19 cellular contexts compared by ENCODE assay signal in the genomic region with DNA sequence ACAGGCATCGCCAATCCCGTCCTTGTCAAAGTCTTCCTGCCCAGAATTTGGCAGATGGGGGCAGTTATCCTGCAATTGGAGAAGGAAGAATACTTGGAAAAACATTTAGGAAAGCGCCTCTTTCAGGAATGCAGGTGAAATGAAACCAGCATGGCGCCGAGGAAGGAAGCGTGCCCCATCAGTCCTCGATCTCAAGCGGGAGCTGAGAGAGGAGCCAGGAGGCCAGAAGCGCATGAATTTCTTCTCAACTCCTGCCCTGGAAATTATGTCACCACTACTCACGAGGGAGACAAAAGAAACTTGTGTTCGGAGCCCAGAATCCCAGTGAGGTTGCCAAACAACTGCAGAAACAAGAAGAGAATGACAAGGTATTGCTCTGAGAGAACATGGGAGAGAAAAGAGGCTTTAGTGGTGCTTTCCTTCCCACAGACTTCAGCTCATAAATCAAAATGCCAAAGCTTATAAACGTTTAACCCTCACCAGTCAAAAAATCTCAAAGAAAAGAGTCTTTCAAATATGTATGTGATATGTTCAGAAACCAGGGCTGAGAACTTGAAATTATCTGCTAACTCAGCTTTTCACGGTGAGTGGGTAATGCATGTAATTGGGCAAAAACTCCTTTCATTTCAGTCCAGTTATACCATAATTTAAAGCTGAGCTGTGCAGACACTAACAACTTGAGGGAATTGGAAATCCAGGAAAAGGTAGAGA. TPM values are rescaled to one million over a fixed set of nuclear protein-coding genes. Genes with fewer than 3 reads are reported as not detected.
DNase-seq lines count a peak whose midpoint lies in the region; ATAC-seq, FAIRE-seq and TF ChIP-seq lines count a peak whose summit lies in the region.
"Had no signal": no experiment of that assay in that cellular context is flagged by ENCODE, and none has a peak within 500 bp of the region (broad histone marks: within the 10 kb centered on the region; RNA-seq: fewer than 3 reads in every experiment).

No MANE protein-coding gene starts in this region.

- H3K4me2 ChIP-seq in K562 (ENCODE audit: insufficient read depth, low read length): no peak overlapping the region

- H3K27me3 ChIP-seq in K562 (ENCODE audit: control insufficient read depth in 2 of 2, insufficient read depth in 2 of 2, low read length in 2 of 2): peaks cover 32 to 84% of the 10 kb centered on the region in 2 experiments
- H3K27me3 ChIP-seq: thyroid gland had no signal

- H3K4me3 ChIP-seq in AG10803 (ENCODE audit: low read length) (no peak overlapping the region), K562 (no peak overlapping the region)
- H3K4me3 ChIP-seq: thyroid gland had no signal

- under 1% methylated on average over 13 of the region's 13 CpGs for WGBS in K562 (ENCODE audit: insufficient coverage, low coverage, missing lambda C conversion rate)

- no peaks in the 10 kb centered on the region for H3K4me1 Mint-ChIP-seq in activated T-cell treated with anti-CD3 and anti-CD28 coated beads, Interleukin-2, amount 50 U/mL, for 4 hours (ENCODE audit: low read depth)
- H3K4me1 Mint-ChIP-seq: activated CD4-positive, alpha-beta memory T cell treated with anti-CD3 and anti-CD28 coated beads, Interleukin-2, amount 10 ng/mL, durations not matched to agents 7 days and 5 days had no signal

- H3K4me1 ChIP-seq in K562 (replicated peaks in 1 of 2; ENCODE audit: control insufficient read depth in 2 of 2, insufficient read depth in 2 of 2, low read length in 2 of 2): peaks cover 0 to 7% of the 10 kb centered on the region in 2 experiments; a peak in 2 of 5 replicates
- H3K4me1 ChIP-seq: thyroid gland had no signal

- H3K27ac ChIP-seq in K562 (ENCODE audit: extremely low read depth, low read depth, low read length): no peak overlapping the region
- H3K27ac ChIP-seq: thyroid gland had no signal

- no peaks in the 10 kb centered on the region for H3K9me1 ChIP-seq in K562 (ENCODE audit: control insufficient read depth, insufficient read depth, low read length)

- no peaks in the 10 kb centered on the region for H3K36me3 ChIP-seq in K562 (ENCODE audit: control insufficient read depth, insufficient read depth, low read length)
- H3K36me3 ChIP-seq: thyroid gland had no signal

- H3K9me3 ChIP-seq in K562 (replicated peaks; ENCODE audit: control insufficient read depth, insufficient read depth, low read depth, low read length): peaks cover 2% of the 10 kb centered on the region
- H3K9me3 ChIP-seq: thyroid gland had no signal

- intact Hi-C loops in K562 (cut with micrococcal nuclease): no loop called here
- intact Hi-C loops in left cardiac atrium (cut with DNase I): no loop called here

- DNase-seq in AG10803 (ENCODE audit: low read depth): peak; percentile 41
- no peak for DNase-seq in K562 (ENCODE audit: extremely low read depth in 1 of 4, low spot score in 3 of 4)
- DNase-seq in left cardiac atrium: peak; percentile 6
- peak; percentile 14 for DNase-seq in omental fat pad (ENCODE audit: low spot score)
- DNase-seq in activated T-cell treated with anti-CD3 and anti-CD28 coated beads, Interleukin-2, amount 50 U/mL, for 4 hours: no peak
- no peak for DNase-seq in NCI-H1105 treated with DMSO at 0.1 percent for 48 hours (lab: John Stamatoyannopoulos, UW)
- DNase-seq: ACHN; activated CD4-positive, alpha-beta memory T cell treated with anti-CD3 and anti-CD28 coated beads, Interleukin-2, amount 10 ng/mL, durations not matched to agents 7 days and 5 days; activated effector memory CD4-positive, alpha-beta T cell treated with Interleukin-2 at 50 U/mL for 16 hours; aorta; effector memory CD8-positive, alpha-beta T cell; HCEC 1CT; NCI-H1092 treated with DMSO at 0.1 percent for 48 hours; stimulated activated CD8-positive, alpha-beta memory T cell treated with anti-CD3 and anti-CD28 coated beads, Interleukin-4, amount 100 ng/mL, for 48 hours; thyroid gland had no signal

- no peak for TF ChIP-seq CTCF in AG10803 (conservative IDR thresholded peaks at IDR 0.05; ENCODE audit: low read length)
- TF ChIP-seq CTCF in K562 (IDR thresholded peaks at IDR 0.05 in 2 of 3, conservative IDR thresholded peaks at IDR 0.05 in 1 of 3; ENCODE audit: insufficient read depth in 2 of 3, low read depth in 1 of 3, low read length in 3 of 3): no peak
- TF ChIP-seq CTCF in omental fat pad (IDR thresholded peaks at IDR 0.05): no peak

- no peaks in the 10 kb centered on the region for H3K79me2 ChIP-seq in K562 (ENCODE audit: control insufficient read depth, insufficient read depth, low read length)

- in situ Hi-C loops in K562 (cut with MboI): no loop called here

- FAIRE-seq in K562 (lab: Jason Lieb, UNC): no peak
- FAIRE-seq: GM12892, islet of Langerhans had no signal

- H3K36me3 Mint-ChIP-seq in activated T-cell treated with anti-CD3 and anti-CD28 coated beads, Interleukin-2, amount 50 U/mL, for 4 hours (ENCODE audit: insufficient read depth): no peaks in the 10 kb centered on the region

- POLR2A ChIA-PET in K562 (lab: Yijun Ruan, JAX): interaction anchor here (0.5 to 0.8 kb wide), 3 partner anchors 17 to 1026 kb away, joined by 3 to 5 read pairs (median 4); no protein-coding TSS in a partner anchor

- no peak overlapping the region for H2AFZ ChIP-seq in K562 (ENCODE audit: low read depth, low read length)

- no peak for TF ChIP-seq EP300 in K562 (IDR thresholded peaks at IDR 0.05; ENCODE audit: low read length)

- no peak overlapping the region for H3K4me3 Mint-ChIP-seq in activated T-cell treated with anti-CD3 and anti-CD28 coated beads, Interleukin-2, amount 50 U/mL, for 4 hours
- H3K4me3 Mint-ChIP-seq: activated CD4-positive, alpha-beta memory T cell treated with anti-CD3 and anti-CD28 coated beads, Interleukin-2, amount 10 ng/mL, durations not matched to agents 7 days and 5 days; effector memory CD8-positive, alpha-beta T cell had no signal

- peaks cover 4% of the 10 kb centered on the region for H3K27me3 Mint-ChIP-seq in activated T-cell treated with anti-CD3 and anti-CD28 coated beads, Interleukin-2, amount 50 U/mL, for 4 hours (ENCODE audit: low read depth)
- H3K27me3 Mint-ChIP-seq: activated CD4-positive, alpha-beta memory T cell treated with anti-CD3 and anti-CD28 coated beads, Interleukin-2, amount 10 ng/mL, durations not matched to agents 7 days and 5 days had no signal

- CTCF ChIA-PET in K562 (lab: Yijun Ruan, JAX; ENCODE audit: low intra/inter-chr PET ratio): no interaction called here

- no peak for TF ChIP-seq POLR2A in K562 (conservative IDR thresholded peaks at IDR 0.05)

- peaks cover 3% of the 10 kb centered on the region; the same call in 1 of the 2 replicates for H4K20me1 ChIP-seq in K562 (replicated peaks; ENCODE audit: control insufficient read depth, insufficient read depth, low read length)

- no peak for TF ChIP-seq RAD21 in K562 (CRISPR knock-in tag; conservative IDR thresholded peaks at IDR 0.05 in 1 of 2, IDR thresholded peaks at IDR 0.05 in 1 of 2)

- H3K9me3 Mint-ChIP-seq in activated T-cell treated with anti-CD3 and anti-CD28 coated beads, Interleukin-2, amount 50 U/mL, for 4 hours: peaks cover 14% of the 10 kb centered on the region

- no peak overlapping the region for H3K9ac ChIP-seq in K562 (ENCODE audit: insufficient read depth in 1 of 2, low read depth in 2 of 2, low read length in 2 of 2)

- BruUV-seq in K562 (replicated peaks; lab: Mats Ljungman, UMichigan): no TSS peak

- ATAC-seq in K562 (no peak), left cardiac atrium (peak in 1 of 2 donors; percentile 29), omental fat pad (ENCODE audit: low FRiP score) (no peak), HG03457 (IDR thresholded peaks at IDR 0.05; ENCODE audit: unreplicated experiment) (no peak), HG02981 (IDR thresholded peaks at IDR 0.05; ENCODE audit: unreplicated experiment) (no peak)
- ATAC-seq in activated T-cell treated with anti-CD3 and anti-CD28 coated beads, Interleukin-2, amount 50 U/mL, for 4 hours: no peak
- ATAC-seq: effector memory CD8-positive, alpha-beta T cell had no signal

TF ChIP-seq in K562, 482 proteins besides CTCF, POLR2A, EP300 and RAD21:
- no peak for TF ChIP-seq KDM1A (IDR thresholded peaks at IDR 0.05)
- TF ChIP-seq MAFK (IDR thresholded peaks at IDR 0.05; ENCODE audit: low read length): 0 out of 2 replicates have a peak, but pooled peaks have one; percentile 9
- TF ChIP-seq PPARD (CRISPR knock-in tag; IDR thresholded peaks at IDR 0.05): no peak
- TF ChIP-seq MAFG (tag; conservative IDR thresholded peaks at IDR 0.05): peak; percentile 79
- peak; percentile 84 for TF ChIP-seq ZNF316 (IDR thresholded peaks at IDR 0.05)
- no peak for TF ChIP-seq PTRF (tag; IDR thresholded peaks at IDR 0.05)
- TF ChIP-seq MAFF (IDR thresholded peaks at IDR 0.05; ENCODE audit: low read length): peak; percentile 48
- TF ChIP-seq C11orf30 (IDR thresholded peaks at IDR 0.05; ENCODE audit: low read depth): peak; percentile 79; the same call in 1 of the 2 replicates

RNA-seq across cellular contexts. Expression of a gene that starts 23.9 kb away (rescaled TPM):
- not detected in 2 replicates for total RNA-seq in K562 (2011; cell fraction: chromatin; rRNA removed; ENCODE audit: low replicate concordance)
- not detected in 2 replicates for total RNA-seq in K562 (2011; cell fraction: nucleolus; rRNA removed)
- not detected in 2 replicates for total RNA-seq in K562 (2011; cell fraction: nucleoplasm; rRNA removed)
- total RNA-seq in K562 (2014; rRNA removed): not detected in 2 replicates
- total RNA-seq in K562 (2014; rRNA removed; fragmentation: Illumina TruSeq; extraction: Trizol): not detected in 2 replicates
- not detected in 2 replicates for total RNA-seq in K562 (2015; rRNA removed; fragmentation: Illumina TruSeq; extraction: Trizol)
- 0.11 and 0.27 TPM in 2 replicates for total RNA-seq in K562 (2021)
- not detected in 2 replicates for polyA plus RNA-seq in K562 (2011; rRNA removed)
- polyA plus RNA-seq in K562 (2011; cell fraction: cytosol; rRNA removed): not detected in 2 replicates
- polyA plus RNA-seq in K562 (2011; cell fraction: nucleus; rRNA removed): not detected in 2 replicates
- 0.09 and 0.19 TPM in 2 replicates for polyA plus RNA-seq in K562 (2012)
- not detected in 2 replicates for polyA plus RNA-seq in K562 (2014; fragmentation: Illumina TruSeq; extraction: Trizol)
- under 1 TPM; 0.03 TPM for polyA plus RNA-seq in K562 (2014; fragmentation: Nextera tagmentation; extraction: Ambion mirVana)
- polyA plus RNA-seq in K562 (2014; rRNA removed): not detected in 2 replicates
- polyA minus RNA-seq in K562 (2011; rRNA and poly(A)+ RNA removed): not detected in 2 replicates
- polyA minus RNA-seq in K562 (2011; cell fraction: cytosol; rRNA and poly(A)+ RNA removed): not detected in 2 replicates
- polyA minus RNA-seq in K562 (2011; cell fraction: nucleus; rRNA and poly(A)+ RNA removed): not detected in 2 replicates
- 10 to 100 TPM; 22.7 to 74.8 TPM for total RNA-seq in left cardiac atrium
- 100 to 1,000 TPM in 2 of 4 donors, 10 to 100 TPM in 2; 53.5 to 115 (median 93.8) TPM for total RNA-seq in omental fat pad
- under 1 TPM in 2 of 3 donors, not detected in 1; 0.05 to 0.18 TPM for total RNA-seq in activated T-cell treated with anti-CD3 and anti-CD28 coated beads, Interleukin-2, amount 50 U/mL, for 4 hours
- total RNA-seq: activated CD4-positive, alpha-beta memory T cell treated with anti-CD3 and anti-CD28 coated beads, Interleukin-2, amount 10 ng/mL, durations not matched to agents 7 days and 5 days had no signal

Comparison
In these comparisons a context has a peak if more than half of its experiments do, and no peak if none do; other contexts are left out.
1. DNase-seq: peak in AG10803 (single experiment), left cardiac atrium (single experiment) and omental fat pad (single experiment); none in K562 (0 of 4), activated T-cell treated with anti-CD3 and anti-CD28 coated beads, Interleukin-2, amount 50 U/mL, for 4 hours (single experiment) and NCI-H1105 treated with DMSO at 0.1 percent for 48 hours (single experiment).
2. RNA of a gene that starts 23.9 kb away (total RNA-seq): 53.5 to 115 TPM in omental fat pad and 22.7 to 74.8 TPM in left cardiac atrium; 0.05 to 0.18 TPM in activated T-cell treated with anti-CD3 and anti-CD28 coated beads, Interleukin-2, amount 50 U/mL, for 4 hours and 0.11 to 0.27 TPM in K562; every median in the first group is over 10 times any median in the second.